In genomic region chr1:111615874-111616715, GRCh38 we compare ENCODE assay signal across 9 cellular contexts. TPM values are rescaled to one million over a fixed set of nuclear protein-coding genes. Genes with fewer than 3 reads are reported as not detected.
DNase-seq lines count a peak whose midpoint lies in the region; ATAC-seq, FAIRE-seq and TF ChIP-seq lines count a peak whose summit lies in the region.
"Had no signal": no experiment of that assay in that cellular context is flagged by ENCODE, and none has a peak within 500 bp of the region (broad histone marks: within the 10 kb centered on the region; RNA-seq: fewer than 3 reads in every experiment).

No MANE protein-coding gene starts in this region.

- H3K9me3 ChIP-seq in esophagus squamous epithelium (no peaks in the 10 kb centered on the region), small intestine (ENCODE audit: control insufficient read depth, low read depth) (no peaks in the 10 kb centered on the region), PC-9 (ENCODE audit: insufficient read depth, low read depth) (no peaks in the 10 kb centered on the region)

- H3K27me3 ChIP-seq in esophagus squamous epithelium (no peaks in the 10 kb centered on the region), small intestine (ENCODE audit: control insufficient read depth in 2 of 2, insufficient read depth in 2 of 2, low read length in 2 of 2) (no peaks in the 10 kb centered on the region), PC-9 (ENCODE audit: insufficient read depth, low read depth) (no peaks in the 10 kb centered on the region)

- H3K4me1 ChIP-seq in esophagus squamous epithelium (peaks cover 6 to 32% (median 12%) of the 10 kb centered on the region in 3 donors), small intestine (ENCODE audit: control insufficient read depth in 2 of 2, insufficient read depth in 1 of 2, low read depth in 1 of 2, low read length in 1 of 2) (peaks cover 4 to 13% of the 10 kb centered on the region in 2 donors), PC-9 (replicated peaks; ENCODE audit: insufficient read depth) (peaks cover 13% of the 10 kb centered on the region)

- CTCF ChIA-PET in PC-9 (lab: Charles Lee), result interaction anchor here (0.6 kb wide), 1 partner anchor 39 kb away, joined by 7 read pairs; no protein-coding TSS in a partner anchor

- no peak for TF ChIP-seq CTCF in esophagus squamous epithelium (IDR thresholded peaks at IDR 0.05)
- no peak for TF ChIP-seq CTCF in PC-9 (conservative IDR thresholded peaks at IDR 0.05)

- TF ChIP-seq POLR2A in Raji (IDR thresholded peaks at IDR 0.05; ENCODE audit: insufficient read depth, low read depth, low read length) (peak; percentile 39; the same call in 1 of the 2 replicates), esophagus squamous epithelium (IDR thresholded peaks at IDR 0.05) (no peak)

- POLR2A ChIA-PET in PC-9 (lab: Charles Lee; ENCODE audit: unreplicated experiment), result no interaction called here

- H4K20me1 ChIP-seq in PC-9 (ENCODE audit: insufficient read depth), result no peaks in the 10 kb centered on the region

- intact Hi-C loops in esophagus squamous epithelium (cut with DNase I), result no loop called here
- intact Hi-C loops in PC-9 (cut with micrococcal nuclease; ENCODE audit: unreplicated experiment), result no loop called here

- 33 to 39% methylated on average over 3 of the region's 3 CpGs for WGBS in esophagus squamous epithelium, 2 donors
- WGBS in small intestine, 3 donors, result 45 to 82% (median 57%) methylated on average over 3 of the region's 3 CpGs

- H3K36me3 ChIP-seq in esophagus squamous epithelium (no peaks in the 10 kb centered on the region), small intestine (ENCODE audit: control insufficient read depth in 2 of 2, insufficient read depth in 2 of 2, low read length in 2 of 2) (no peaks in the 10 kb centered on the region), PC-9 (ENCODE audit: low read depth) (no peaks in the 10 kb centered on the region)

- no peak for DNase-seq in esophagus squamous epithelium (lab: John Stamatoyannopoulos, UW)
- no peak for DNase-seq in small intestine
- no peak for DNase-seq in PC-9
- no peak for DNase-seq in D341Med (ENCODE audit: low spot score)

- BruUV-seq in PC-9 (replicated peaks; lab: Mats Ljungman, UMichigan), result no TSS peak

- no peaks in the 10 kb centered on the region for H3K9me2 ChIP-seq in PC-9 (ENCODE audit: insufficient read depth)

- H3K4me3 ChIP-seq in esophagus squamous epithelium (no peak overlapping the region), small intestine (ENCODE audit: low read depth in 1 of 2, low read length in 2 of 2) (no peak overlapping the region), PC-9 (no peak overlapping the region)

- no peak overlapping the region for H2AFZ ChIP-seq in PC-9

- no peak overlapping the region for H3K4me2 ChIP-seq in PC-9

- peak; percentile 59 for ATAC-seq in GM18517 (IDR thresholded peaks at IDR 0.05; ENCODE audit: unreplicated experiment)
- peak; percentile 42 for ATAC-seq in HG02798 (IDR thresholded peaks at IDR 0.05; ENCODE audit: poor library complexity, unreplicated experiment)
- ATAC-seq in HG03439 (IDR thresholded peaks at IDR 0.05; ENCODE audit: unreplicated experiment), result no peak

- H3K79me2 ChIP-seq in PC-9 (ENCODE audit: low read depth), result peaks cover 12% of the 10 kb centered on the region

- no peak for FAIRE-seq in small intestine (lab: Jason Lieb, UNC)
- FAIRE-seq: bronchial epithelial cell had no signal

- H3K27ac ChIP-seq in esophagus squamous epithelium, result peak overlapping the region in 3 of 4 donors; percentile 5 to 38 (median 8)
- H3K27ac ChIP-seq in small intestine (ENCODE audit: low read depth in 1 of 2, low read length in 1 of 2), result peak overlapping the region in 1 of 2 donors; percentile 6
- H3K27ac ChIP-seq in PC-9, result no peak overlapping the region

- 0 out of 2 replicates have a peak, but pooled peaks cover 8% of the 10 kb centered on the region for H3F3A ChIP-seq in PC-9 (ENCODE audit: insufficient read depth, low read depth)

RNA-seq across cellular contexts. Expression of gene RAP1A, which starts 3.5 kb away (rescaled TPM):
- total RNA-seq in esophagus squamous epithelium (100 to 1,000 TPM in 1 of 4 donors, 10 to 100 TPM in 3; 24.3 to 111 (median 43.3) TPM), PC-9 (2021) (45.4 and 55.2 TPM in 2 replicates)
- 100 to 1,000 TPM in 1 of 3 donors, 10 to 100 TPM in 2; 75.4 to 150 (median 92.1) TPM for polyA plus RNA-seq in small intestine
